1 cellular context compared by ENCODE assay signal in the genomic region with DNA sequence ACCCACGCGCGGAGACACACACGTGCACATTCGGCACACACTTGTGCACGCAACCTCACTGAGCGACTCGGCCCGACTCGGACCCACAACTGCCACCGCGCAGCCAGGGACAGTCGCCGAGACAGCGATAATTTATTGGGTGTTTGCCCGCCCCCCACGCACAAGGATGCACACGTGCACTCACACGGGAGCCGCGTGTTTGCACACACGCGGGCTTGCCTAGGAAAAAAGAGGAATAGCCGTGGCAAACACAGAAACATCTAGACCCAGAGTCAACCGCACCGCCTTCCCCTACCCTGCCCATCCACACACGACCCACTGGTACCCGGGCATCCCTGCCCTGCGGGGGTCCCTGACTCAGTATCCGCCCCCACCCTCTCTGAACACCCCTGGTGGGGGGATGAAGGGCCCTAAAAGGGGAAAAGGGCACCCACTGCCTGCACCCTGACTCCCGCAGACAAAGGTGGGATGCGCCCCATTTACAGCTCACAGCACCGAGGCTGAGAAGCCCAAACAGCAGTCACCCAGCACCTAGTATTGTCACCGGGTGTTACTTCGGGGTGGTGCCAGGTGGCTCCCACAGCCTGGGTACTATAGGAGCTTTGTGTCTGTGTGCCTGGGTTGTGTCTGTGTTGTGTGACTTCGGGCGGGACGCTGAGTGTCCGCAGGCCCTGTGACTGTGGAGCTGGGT.
TF ChIP-seq lines count a peak whose summit lies in the region.

No MANE protein-coding gene starts in this region.

TF ChIP-seq in SK-N-SH, 30 proteins besides CTCF, POLR2A, EP300 and RAD21 (continued from another document):
- TF ChIP-seq, protein P1, sequence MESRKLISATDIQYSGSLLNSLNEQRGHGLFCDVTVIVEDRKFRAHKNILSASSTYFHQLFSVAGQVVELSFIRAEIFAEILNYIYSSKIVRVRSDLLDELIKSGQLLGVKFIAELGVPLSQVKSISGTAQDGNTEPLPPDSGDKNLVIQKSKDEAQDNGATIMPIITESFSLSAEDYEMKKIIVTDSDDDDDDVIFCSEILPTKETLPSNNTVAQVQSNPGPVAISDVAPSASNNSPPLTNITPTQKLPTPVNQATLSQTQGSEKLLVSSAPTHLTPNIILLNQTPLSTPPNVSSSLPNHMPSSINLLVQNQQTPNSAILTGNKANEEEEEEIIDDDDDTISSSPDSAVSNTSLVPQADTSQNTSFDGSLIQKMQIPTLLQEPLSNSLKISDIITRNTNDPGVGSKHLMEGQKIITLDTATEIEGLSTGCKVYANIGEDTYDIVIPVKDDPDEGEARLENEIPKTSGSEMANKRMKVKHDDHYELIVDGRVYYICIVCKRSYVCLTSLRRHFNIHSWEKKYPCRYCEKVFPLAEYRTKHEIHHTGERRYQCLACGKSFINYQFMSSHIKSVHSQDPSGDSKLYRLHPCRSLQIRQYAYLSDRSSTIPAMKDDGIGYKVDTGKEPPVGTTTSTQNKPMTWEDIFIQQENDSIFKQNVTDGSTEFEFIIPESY (IDR thresholded peaks at IDR 0.05; ENCODE audit: borderline replicate concordance, low read depth) = no peak
- TF ChIP-seq, protein P2, sequence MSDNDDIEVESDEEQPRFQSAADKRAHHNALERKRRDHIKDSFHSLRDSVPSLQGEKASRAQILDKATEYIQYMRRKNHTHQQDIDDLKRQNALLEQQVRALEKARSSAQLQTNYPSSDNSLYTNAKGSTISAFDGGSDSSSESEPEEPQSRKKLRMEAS (IDR thresholded peaks at IDR 0.05; ENCODE audit: low read depth) = no peak
- TF ChIP-seq EZH2phosphoT487 (IDR thresholded peaks at IDR 0.05; ENCODE audit: borderline replicate concordance, low read depth) (no peak), FOXJ3 (CRISPR knock-in tag; IDR thresholded peaks at IDR 0.05) (no peak)
